8 cellular contexts compared by ENCODE assay signal in the genomic region with DNA sequence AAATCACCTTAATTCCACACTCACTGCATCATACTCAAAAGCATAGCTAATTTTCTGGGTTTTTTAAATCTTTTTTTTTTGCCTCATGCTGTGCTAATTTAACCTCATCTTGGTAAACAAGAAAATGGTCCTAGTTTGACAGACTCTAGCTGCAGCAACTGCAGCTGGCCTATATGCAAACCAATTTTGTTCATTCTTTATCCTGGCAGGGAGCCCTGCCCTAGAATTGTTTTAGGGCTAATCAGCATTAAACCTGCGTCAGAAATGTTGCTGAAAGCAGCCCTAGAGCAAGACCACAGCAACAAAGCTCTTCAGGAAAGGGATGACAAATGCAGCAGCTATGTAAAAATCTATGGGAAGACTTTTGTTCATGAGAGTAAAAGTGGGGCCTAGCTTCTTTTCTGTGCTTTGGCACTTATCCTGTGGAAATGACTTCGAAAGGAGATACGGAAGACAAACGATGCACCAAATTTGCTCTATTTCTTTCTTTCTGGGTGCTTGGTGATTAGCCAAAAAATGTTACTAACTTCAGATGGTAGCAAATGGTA.
DNase-seq lines count a peak whose midpoint lies in the region; ATAC-seq and TF ChIP-seq lines count a peak whose summit lies in the region.

No MANE protein-coding gene starts in this region.

- no peaks in the 10 kb centered on the region for H3K9me3 ChIP-seq in OCI-LY7 (ENCODE audit: low read length)
- no peaks in the 10 kb centered on the region for H3K9me3 ChIP-seq in WERI-Rb-1 (ENCODE audit: severe bottlenecking)

- H3K9me2 ChIP-seq in OCI-LY7 (ENCODE audit: insufficient read depth, low read length), result no peaks in the 10 kb centered on the region

- intact Hi-C loops in OCI-LY7 (cut with micrococcal nuclease; ENCODE audit: unreplicated experiment), result loop anchor here (2.0 to 5.0 kb wide), 2 partner anchors 112 to 119 kb away; no protein-coding TSS in a partner anchor

- no peaks in the 10 kb centered on the region for H3K27me3 ChIP-seq in WERI-Rb-1 (ENCODE audit: insufficient read depth, low read depth, severe bottlenecking)

- peak overlapping the region; percentile 15 for H3K27ac ChIP-seq in OCI-LY7 (ENCODE audit: low read depth, low read length, poor library complexity, severe bottlenecking)
- no peak overlapping the region for H3K27ac ChIP-seq in WERI-Rb-1

- peaks cover 65% of the 10 kb centered on the region for H3K79me2 ChIP-seq in OCI-LY7 (ENCODE audit: insufficient read depth, low read depth, low read length)

- DNase-seq in HCEC 1CT, result peak; percentile 99
- DNase-seq in OCI-LY7 (ENCODE audit: low spot score), result peak; percentile 33
- DNase-seq in fibroblast of the conjunctiva (ENCODE audit: low read depth), result peak; percentile 97
- DNase-seq in renal cortical epithelial cell (ENCODE audit: low read depth), result peak; percentile 99
- DNase-seq in WERI-Rb-1, result no peak

- POLR2A ChIA-PET in OCI-LY7 (lab: Charles Lee), result interaction anchor here (0.6 to 1.8 kb wide), 9 partner anchors 10 to 114 kb away, joined by 3 to 11 read pairs (median 3); no protein-coding TSS in a partner anchor

- BruUV-seq in OCI-LY7 (replicated peaks; lab: Mats Ljungman, UMichigan), result no TSS peak

- H4K20me1 ChIP-seq in OCI-LY7 (ENCODE audit: insufficient read depth, low read length), result peaks cover 12% of the 10 kb centered on the region

- TF ChIP-seq POLR2A in GM18505 (IDR thresholded peaks at IDR 0.05; ENCODE audit: borderline replicate concordance, extremely low read depth, insufficient read depth, insufficient read length), result no peak

- no peak for TF ChIP-seq CTCF in OCI-LY7 (conservative IDR thresholded peaks at IDR 0.05; ENCODE audit: low read length)
- no peak for TF ChIP-seq CTCF in WERI-Rb-1 (IDR thresholded peaks at IDR 0.05; ENCODE audit: low read depth, low read length)

- no peak overlapping the region for H3K4me3 ChIP-seq in OCI-LY7 (ENCODE audit: low read depth, low read length, poor library complexity, severe bottlenecking)
- no peak overlapping the region for H3K4me3 ChIP-seq in WERI-Rb-1 (ENCODE audit: low read depth, low read length)

- ATAC-seq in GM18907 (IDR thresholded peaks at IDR 0.05; ENCODE audit: unreplicated experiment) (no peak), GM18505 (IDR thresholded peaks at IDR 0.05; ENCODE audit: unreplicated experiment) (no peak), HG03432 (IDR thresholded peaks at IDR 0.05; ENCODE audit: unreplicated experiment) (no peak)

- H3K4me2 ChIP-seq in OCI-LY7 (ENCODE audit: low read length), result peak overlapping the region; percentile 49

- no peak overlapping the region for H2AFZ ChIP-seq in OCI-LY7 (ENCODE audit: low read length)

- H3K4me1 ChIP-seq in OCI-LY7 (ENCODE audit: insufficient read depth, low read length, poor library complexity, severe bottlenecking), result peaks cover 32% of the 10 kb centered on the region

- CTCF ChIA-PET in OCI-LY7 (lab: Charles Lee; ENCODE audit: unreplicated experiment), result no interaction called here

- peaks cover 10% of the 10 kb centered on the region; the same call in 1 of the 2 replicates for H3K36me3 ChIP-seq in OCI-LY7 (ENCODE audit: insufficient read depth, low read length)
- H3K36me3 ChIP-seq in WERI-Rb-1, result no peaks in the 10 kb centered on the region
